20 cellular contexts compared by ENCODE assay signal in the genomic region with DNA sequence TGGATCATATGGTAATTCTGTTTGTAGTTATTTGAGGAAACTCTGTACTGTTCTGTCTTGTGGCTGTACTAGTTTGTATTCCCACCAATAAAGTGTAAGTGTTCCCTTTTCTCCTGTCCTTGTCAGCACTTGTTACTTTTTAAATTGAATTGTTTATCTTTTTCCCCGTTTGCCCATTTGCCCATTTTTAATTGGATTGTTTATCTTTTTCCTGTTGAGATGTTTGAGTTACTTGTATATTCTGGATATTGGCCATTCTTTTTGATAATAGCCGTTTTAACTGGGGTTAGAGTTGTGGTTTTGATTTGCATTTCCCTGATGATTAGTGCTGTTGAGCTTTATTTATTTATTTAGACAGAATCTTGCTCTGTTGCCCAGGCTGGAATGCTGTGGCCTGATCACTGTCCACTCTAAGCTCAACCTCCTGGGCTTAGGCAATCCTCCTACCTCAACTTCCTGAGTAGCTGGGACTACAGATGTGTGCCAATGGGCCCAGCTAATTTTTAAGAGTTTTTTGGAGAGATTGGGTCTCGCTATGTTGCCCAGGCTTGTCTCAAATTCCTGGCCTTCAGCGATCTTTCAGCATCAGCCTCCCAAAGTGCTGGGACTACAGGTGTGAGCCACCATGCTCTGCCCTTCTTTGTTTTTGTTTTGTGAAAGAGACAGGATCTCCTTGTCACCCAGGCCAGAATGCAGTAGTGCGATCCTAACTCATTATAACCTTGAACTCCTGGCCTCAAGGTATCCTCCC. TPM values are rescaled to one million over a fixed set of nuclear protein-coding genes. Genes with fewer than 3 reads are reported as not detected.
DNase-seq lines count a peak whose midpoint lies in the region; ATAC-seq and TF ChIP-seq lines count a peak whose summit lies in the region.
"Had no signal": no experiment of that assay in that cellular context is flagged by ENCODE, and none has a peak within 500 bp of the region (broad histone marks: within the 10 kb centered on the region; RNA-seq: fewer than 3 reads in every experiment).

No MANE protein-coding gene starts in this region.

- in situ Hi-C loops in astrocyte of the spinal cord (cut with HindIII; ENCODE audit: low sequenced_read_pairs) = no loop called here

- H3K27me3 ChIP-seq in aorta (ENCODE audit: control insufficient read depth in 1 of 2, insufficient read depth in 2 of 2, low read length in 1 of 2) (no peaks in the 10 kb centered on the region), stomach (no peaks in the 10 kb centered on the region)
- H3K27me3 ChIP-seq: BLaER1 treated with 17β-estradiol and CSF1 and Interleukin-3, amounts not matched to agents 10 nM and 100 nM; colonic mucosa; heart left ventricle; SJCRH30 had no signal

- H3K4me3 ChIP-seq in astrocyte of the spinal cord (ENCODE audit: low read depth, low read length) (no peak overlapping the region), aorta (ENCODE audit: low read length in 2 of 2) (no peak overlapping the region), stomach (no peak overlapping the region)
- H3K4me3 ChIP-seq: BLaER1 treated with 17β-estradiol and CSF1 and Interleukin-3, amounts not matched to agents 10 nM and 100 nM; colonic mucosa; heart left ventricle; SJCRH30 had no signal

- ATAC-seq in left lobe of liver (peak; percentile 58), aorta (ENCODE audit: low FRiP score) (no peak), HG03196 (IDR thresholded peaks at IDR 0.05; ENCODE audit: unreplicated experiment) (no peak)
- ATAC-seq: activated CD4-positive, CD25-positive, alpha-beta regulatory T cell treated with anti-CD3 and anti-CD28 coated beads, Interleukin-2, amount 50 U/mL, for 24 hours; heart left ventricle; naive thymus-derived CD4-positive, alpha-beta T cell had no signal

- no peaks in the 10 kb centered on the region for H3K36me3 ChIP-seq in aorta (ENCODE audit: control insufficient read depth in 1 of 2, insufficient read depth in 2 of 2, low read length in 1 of 2)
- no peaks in the 10 kb centered on the region for H3K36me3 ChIP-seq in stomach
- H3K36me3 ChIP-seq: BLaER1 treated with 17β-estradiol and CSF1 and Interleukin-3, amounts not matched to agents 10 nM and 100 nM; colonic mucosa; heart left ventricle; SJCRH30 had no signal

- TF ChIP-seq EP300 in stomach (IDR thresholded peaks at IDR 0.05) = no peak

- peak overlapping the region; percentile 23 to 28 for H3K27ac ChIP-seq in aorta (ENCODE audit: low read depth in 1 of 2, low read length in 2 of 2)
- peak overlapping the region in 2 of 5 donors; percentile 8 to 34 for H3K27ac ChIP-seq in stomach
- H3K27ac ChIP-seq: BLaER1 treated with 17β-estradiol and CSF1 and Interleukin-3, amounts not matched to agents 10 nM and 100 nM; colonic mucosa; parathyroid adenoma; SJCRH30 had no signal

- TF ChIP-seq CTCF in astrocyte of the spinal cord (IDR thresholded peaks at IDR 0.05; ENCODE audit: low read depth, low read length) (no peak), stomach (IDR thresholded peaks at IDR 0.05) (no peak)

- peak; percentile 74 for DNase-seq in HCEC 1CT
- DNase-seq in astrocyte of the spinal cord (ENCODE audit: low read depth, low spot score) = peak; percentile 35
- DNase-seq in left lobe of liver (ENCODE audit: low spot score) = no peak
- no peak for DNase-seq in aorta
- DNase-seq in NCI-H146 treated with DMSO at 0.1 percent for 48 hours (lab: John Stamatoyannopoulos, UW; ENCODE audit: unreplicated experiment) = no peak
- DNase-seq in stomach = no peak
- DNase-seq: amniotic stem cell; colonic mucosa; DMS53; heart left ventricle; mammary epithelial cell; MV-4-11; naive thymus-derived CD4-positive, alpha-beta T cell; NCI-H526; SJCRH30; small intestine had no signal

- peaks cover 2 to 6% of the 10 kb centered on the region in 2 donors for H3K4me1 ChIP-seq in aorta (ENCODE audit: control insufficient read depth in 1 of 2, insufficient read depth in 2 of 2, low read length in 2 of 2)
- H3K4me1 ChIP-seq in stomach = peaks cover 7 to 65% (median 31%) of the 10 kb centered on the region in 4 donors
- H3K4me1 ChIP-seq: colonic mucosa, SJCRH30 had no signal

- 50 to 61% methylated on average over 5 of the region's 5 CpGs for WGBS in aorta, 2 donors
- WGBS in stomach, 5 donors = 53 to 64% (median 59%) methylated on average over 5 of the region's 5 CpGs

- H3K9me3 ChIP-seq in aorta (ENCODE audit: control insufficient read depth, low read length) (no peaks in the 10 kb centered on the region), stomach (no peaks in the 10 kb centered on the region)
- H3K9me3 ChIP-seq: colonic mucosa, SJCRH30 had no signal

- intact Hi-C loops in aorta (cut with DNase I) = no loop called here
- intact Hi-C loops in stomach (cut with DNase I; ENCODE audit: low total_unique reads) = no loop called here

- TF ChIP-seq POLR2A in stomach (IDR thresholded peaks at IDR 0.05) = no peak

RNA-seq across cellular contexts. Expression of gene BMPR1A, which starts 23.0 kb away (rescaled TPM):
- total RNA-seq in left lobe of liver (12.6 TPM), aorta (100 to 1,000 TPM; 104 to 120 TPM), stomach (100 to 1,000 TPM in 1 of 5 donors, 10 to 100 TPM in 4; 18.3 to 104 (median 35.3) TPM)
- polyA plus RNA-seq in aorta (10 to 100 TPM; 19.3 to 22.9 TPM), stomach (1 to 10 TPM; 5.8 to 6.5 (median 5.9) TPM)

Comparison
In these comparisons a context has a peak if more than half of its experiments do, and no peak if none do; other contexts are left out.
1. DNase-seq: peak in HCEC 1CT (single experiment) and astrocyte of the spinal cord (single experiment); none in left lobe of liver (single experiment), aorta (0 of 2), NCI-H146 treated with DMSO at 0.1 percent for 48 hours (single experiment) and stomach (single experiment).